ENCODE assay signal across 1 cellular context in the genomic region with DNA sequence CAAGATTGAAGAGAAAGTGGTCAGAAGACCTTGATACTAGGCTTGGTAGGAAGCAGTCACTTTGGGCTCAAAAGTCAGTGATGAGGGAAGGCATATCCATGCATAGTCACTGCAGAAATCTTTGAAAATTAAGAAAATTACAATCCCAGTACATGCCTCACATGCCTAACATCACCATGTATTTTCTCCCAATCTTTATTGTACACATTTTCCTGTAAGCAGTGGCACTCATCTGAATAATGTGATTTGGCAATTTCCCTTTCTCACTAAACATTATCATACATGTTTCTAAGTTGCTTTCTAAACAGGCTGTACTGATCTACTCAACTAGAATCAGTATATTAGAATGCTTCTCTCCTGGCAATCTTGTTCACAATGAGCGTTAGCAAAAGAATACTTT.
TF ChIP-seq lines count a peak whose summit lies in the region.

No MANE protein-coding gene starts in this region.

TF ChIP-seq in IMR-90, 13 proteins besides CTCF, POLR2A, EP300 and RAD21:
- TF ChIP-seq MXI1 (IDR thresholded peaks at IDR 0.05; ENCODE audit: borderline replicate concordance, low read depth, low read length) = no peak
- no peak for TF ChIP-seq MAFK (IDR thresholded peaks at IDR 0.05; ENCODE audit: low read depth, low read length)
- TF ChIP-seq, protein P1, sequence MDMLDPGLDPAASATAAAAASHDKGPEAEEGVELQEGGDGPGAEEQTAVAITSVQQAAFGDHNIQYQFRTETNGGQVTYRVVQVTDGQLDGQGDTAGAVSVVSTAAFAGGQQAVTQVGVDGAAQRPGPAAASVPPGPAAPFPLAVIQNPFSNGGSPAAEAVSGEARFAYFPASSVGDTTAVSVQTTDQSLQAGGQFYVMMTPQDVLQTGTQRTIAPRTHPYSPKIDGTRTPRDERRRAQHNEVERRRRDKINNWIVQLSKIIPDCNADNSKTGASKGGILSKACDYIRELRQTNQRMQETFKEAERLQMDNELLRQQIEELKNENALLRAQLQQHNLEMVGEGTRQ (IDR thresholded peaks at IDR 0.05; ENCODE audit: low read depth, low read length) = no peak
